11 cellular contexts compared by ENCODE assay signal in genomic region chr16:20321671-20322070, GRCh38. TPM values are rescaled to one million over a fixed set of nuclear protein-coding genes. Genes with fewer than 3 reads are reported as not detected.
"Had no signal": no experiment of that assay in that cellular context is flagged by ENCODE, and none has a peak within 500 bp of the region (broad histone marks: within the 10 kb centered on the region; RNA-seq: fewer than 3 reads in every experiment).

No MANE protein-coding gene starts in this region.

- H3K27ac Mint-ChIP-seq: HFFc6, IgD-negative memory B cell had no signal

- H3K27ac ChIP-seq: GM23248 had no signal

- H3K9me3 ChIP-seq: HAP-1 had no signal

- H3K4me1 Mint-ChIP-seq: IgD-negative memory B cell had no signal

- H3K36me3 Mint-ChIP-seq: IgD-negative memory B cell had no signal

- FAIRE-seq: HTR-8/SVneo had no signal

- DNase-seq: GM23248, GOT3, H7, HFFc6, KBM-7 had no signal

- H3K36me3 ChIP-seq: HAP-1 had no signal

- H3K4me1 ChIP-seq: HAP-1 had no signal

- H3K4me3 ChIP-seq: GM23248, HAP-1 had no signal

- H3K4me3 Mint-ChIP-seq: HFFc6, IgD-negative memory B cell had no signal

- H3K9me3 Mint-ChIP-seq: IgD-negative memory B cell had no signal

- ATAC-seq: HCT116 had no signal

RNA-seq across cellular contexts. Expression of gene GP2, which starts 5.6 kb away (rescaled TPM):
- total RNA-seq: GM23248, H4, H7, HFFc6, HT-29 had no signal
- polyA plus RNA-seq: GM23248, IgD-negative memory B cell had no signal

RNA-seq across cellular contexts. Expression of gene UMOD, which starts 30.8 kb away (rescaled TPM):
- total RNA-seq: GM23248, H4, H7, HFFc6, HT-29 had no signal
- polyA plus RNA-seq: GM23248, IgD-negative memory B cell had no signal
